ENCODE assay signal across 8 cellular contexts in genomic region chr3:15098503-15099363, GRCh38. TPM values are rescaled to one million over a fixed set of nuclear protein-coding genes. Genes with fewer than 3 reads are reported as not detected.
DNase-seq lines count a peak whose midpoint lies in the region; ATAC-seq and TF ChIP-seq lines count a peak whose summit lies in the region.

Gene RBSN (minus strand): TSS chr3:15099148. CDS start chr3:15096120, 3,028 bp downstream.

- intact Hi-C loops in Right ventricle myocardium inferior (cut with DNase I) (loop anchor here (10.0 kb wide), 1 partner anchor 444 kb away; the partner anchor contains the start of gene CCDC174), ovary (cut with DNase I) (no loop called here)

- WGBS in ovary, 3 donors, result 0 to 1% (median 0%) methylated on average over 64 to 72 of the region's 72 CpGs
- WGBS in thymus, result under 1% methylated on average over 72 of the region's 72 CpGs

- H3K9ac ChIP-seq in SU-DHL-6 (ENCODE audit: low read length), result peak within 1 kb of the TSS; percentile 67

- no peak for TF ChIP-seq CTCF in SU-DHL-6 (IDR thresholded peaks at IDR 0.05; ENCODE audit: insufficient read depth, low read length, poor library complexity, severe bottlenecking)
- TF ChIP-seq CTCF in ovary (IDR thresholded peaks at IDR 0.05), result no peak

- no peak for TF ChIP-seq EP300 in ovary (IDR thresholded peaks at IDR 0.05)

- H3K4me2 ChIP-seq in SU-DHL-6 (ENCODE audit: low read depth, low read length, poor library complexity, severe bottlenecking), result peak within 1 kb of the TSS; percentile 88

- no peaks in the 10 kb centered on the region for H3K9me2 ChIP-seq in SU-DHL-6 (replicated peaks; ENCODE audit: insufficient read depth, low read length)

- H3K4me3 ChIP-seq in SU-DHL-6 (ENCODE audit: insufficient read depth, low read length, poor library complexity, severe bottlenecking) (peak within 1 kb of the TSS; percentile 66), ovary (peak within 1 kb of the TSS; percentile 74), thymus (ENCODE audit: low read length) (peak within 1 kb of the TSS; percentile 57)

- H3K4me1 ChIP-seq in ovary (ENCODE audit: insufficient read depth) (peaks cover 10% of the 10 kb centered on the region), thymus (ENCODE audit: control insufficient read depth, insufficient read depth, low read length) (peaks cover 10% of the 10 kb centered on the region)

- ATAC-seq in HG02623 (IDR thresholded peaks at IDR 0.05; ENCODE audit: unreplicated experiment), result peak; percentile 88
- peak; percentile 78 for ATAC-seq in Right ventricle myocardium inferior

- no peaks in the 10 kb centered on the region for H4K20me1 ChIP-seq in SU-DHL-6 (ENCODE audit: low read depth, low read length)

- H3K36me3 ChIP-seq in SU-DHL-6 (ENCODE audit: low read length) (no peaks in the 10 kb centered on the region), ovary (no peaks in the 10 kb centered on the region), thymus (ENCODE audit: control insufficient read depth, insufficient read depth) (peaks cover 23% of the 10 kb centered on the region)

- H2AFZ ChIP-seq in SU-DHL-6 (ENCODE audit: low read depth, low read length, severe bottlenecking), result peak within 1 kb of the TSS; percentile 60

- peak within 1 kb of the TSS; percentile 54 for H3K27ac ChIP-seq in SU-DHL-6 (ENCODE audit: low read depth, low read length)
- peak within 1 kb of the TSS; percentile 32 to 61 for H3K27ac ChIP-seq in ovary
- peak within 1 kb of the TSS; percentile 93 for H3K27ac ChIP-seq in thymus (ENCODE audit: low read depth)

- TF ChIP-seq POLR2A in GM10847 (IDR thresholded peaks at IDR 0.05; ENCODE audit: extremely low read depth, insufficient read length) (peak; percentile 67), ovary (IDR thresholded peaks at IDR 0.05) (peak; percentile 34)

- H3K9me3 ChIP-seq in SU-DHL-6 (ENCODE audit: insufficient read depth, low read length) (no peaks in the 10 kb centered on the region), ovary (no peaks in the 10 kb centered on the region), thymus (ENCODE audit: control insufficient read depth) (no peaks in the 10 kb centered on the region)

- no peaks in the 10 kb centered on the region for H3F3A ChIP-seq in SU-DHL-6 (ENCODE audit: insufficient read depth)

- H3K27me3 ChIP-seq in SU-DHL-6 (ENCODE audit: low read length) (no peaks in the 10 kb centered on the region), ovary (no peaks in the 10 kb centered on the region), thymus (ENCODE audit: control insufficient read depth, insufficient read depth) (no peaks in the 10 kb centered on the region)

- peaks cover 20% of the 10 kb centered on the region for H3K79me2 ChIP-seq in SU-DHL-6 (ENCODE audit: insufficient read depth, low read length)

- peak; percentile 92 for DNase-seq in NCI-H1092 treated with DMSO at 0.1 percent for 48 hours (lab: John Stamatoyannopoulos, UW)
- peak; percentile 90 for DNase-seq in activated naive CD8-positive, alpha-beta T cell treated with anti-CD3 and anti-CD28 coated beads, Interleukin-2, amount 50 U/mL, for 16 hours (ENCODE audit: low read depth, low spot score)
- DNase-seq in Right ventricle myocardium inferior (ENCODE audit: missing footprints), result peak; percentile 98
- peak; percentile 90 to 96 (median 93) for DNase-seq in ovary

RNA-seq across cellular contexts. Expression of gene RBSN, which starts in this region (rescaled TPM):
- total RNA-seq in Right ventricle myocardium inferior (16.5 TPM), ovary (10 to 100 TPM; 14.4 to 36.5 (median 31.1) TPM)
- polyA plus RNA-seq in ovary (10 to 100 TPM; 13.5 to 31.5 TPM), thymus (8.7 TPM)

Comparison
In these comparisons a context has a peak if more than half of its experiments do, and no peak if none do; other contexts are left out.
1. Peak in every context shown above with its lines: DNase-seq, ATAC-seq, H3K4me3 ChIP-seq and H3K27ac ChIP-seq.